In the genomic region with DNA sequence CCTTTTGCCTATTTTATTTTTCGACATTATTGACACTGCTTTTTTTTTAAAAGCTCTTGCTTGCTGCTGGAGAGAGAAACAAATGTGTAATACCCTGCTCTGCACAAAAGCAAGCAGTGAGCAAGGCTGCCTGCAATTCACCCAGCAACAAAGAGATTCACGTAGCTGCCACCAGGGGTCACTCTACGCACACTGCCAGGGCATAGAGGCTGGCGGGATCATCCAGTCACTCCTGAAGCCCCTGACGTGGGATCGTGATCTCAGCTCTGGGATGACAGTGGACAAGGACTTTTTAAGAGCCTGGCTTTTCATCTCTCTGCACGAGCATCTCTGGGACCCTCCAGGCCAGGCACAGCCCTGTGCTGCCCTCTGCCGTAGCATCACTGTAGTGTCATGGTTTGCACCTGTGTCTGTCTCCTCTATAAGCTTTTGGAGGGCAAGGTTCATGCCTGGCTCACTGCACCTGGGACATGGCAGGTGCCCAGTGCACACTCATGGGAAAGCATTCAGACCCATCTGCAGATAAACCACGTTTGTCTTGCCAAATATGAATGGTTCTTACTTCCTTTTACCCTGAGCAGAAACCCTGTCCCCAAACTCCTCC, we compare ENCODE assay signal across 8 cellular contexts. TPM values are rescaled to one million over a fixed set of nuclear protein-coding genes. Genes with fewer than 3 reads are reported as not detected.
DNase-seq lines count a peak whose midpoint lies in the region; ATAC-seq and TF ChIP-seq lines count a peak whose summit lies in the region.

No MANE protein-coding gene starts in this region.

- H3K4me3 Mint-ChIP-seq in central memory CD8-positive, alpha-beta T cell, result no peak overlapping the region

- H3K4me1 Mint-ChIP-seq in central memory CD8-positive, alpha-beta T cell, result peaks cover 11% of the 10 kb centered on the region

- H3K36me3 ChIP-seq in HEK293 (ENCODE audit: control insufficient read depth in 2 of 2, insufficient read depth in 1 of 2, low read length in 2 of 2), result no peaks in the 10 kb centered on the region

- no peaks in the 10 kb centered on the region for H3K36me3 Mint-ChIP-seq in central memory CD8-positive, alpha-beta T cell (ENCODE audit: insufficient read depth)

- peak; percentile 63 for DNase-seq in NCI-H510A treated with DMSO at 0.1 percent for 48 hours (lab: John Stamatoyannopoulos, UW)
- DNase-seq in NCI-H510A (lab: John Stamatoyannopoulos, UW), result no peak
- DNase-seq in NCI-H146 (lab: John Stamatoyannopoulos, UW), result peak; percentile 73
- DNase-seq in UCSD-AML1 (lab: John Stamatoyannopoulos, UW; ENCODE audit: unreplicated experiment), result peak; percentile 39
- peak in 1 of 2 donors; percentile 40 for DNase-seq in central memory CD8-positive, alpha-beta T cell (ENCODE audit: low spot score in 2 of 2)
- peak in 1 of 2 donors; percentile 38 for DNase-seq in left colon
- peak; percentile 22 for DNase-seq in stimulated activated CD4-positive, alpha-beta T cell treated with anti-CD3 and anti-CD28 coated beads, Interleukin-4, amount 100 ng/mL, for 1 hour

- H3K27me3 Mint-ChIP-seq in central memory CD8-positive, alpha-beta T cell, result no peaks in the 10 kb centered on the region

- TF ChIP-seq CTCF in HEK293 (tag by site-specific recombination; IDR thresholded peaks at IDR 0.05), result peak; percentile 74

- intact Hi-C loops in left colon (cut with DNase I, micrococcal nuclease), result no loop called here

- ATAC-seq in central memory CD8-positive, alpha-beta T cell (replicated peaks; ENCODE audit: extremely low read depth, poor library complexity, severe bottlenecking), result peak; percentile 36
- ATAC-seq in left colon, result peak; percentile 66

- no peak overlapping the region for H3K27ac Mint-ChIP-seq in central memory CD8-positive, alpha-beta T cell (ENCODE audit: low read depth)

- H3K9me3 Mint-ChIP-seq in central memory CD8-positive, alpha-beta T cell, result no peaks in the 10 kb centered on the region

- POLR2A ChIA-PET in HEK293 (lab: Yijun Ruan, JAX), result no interaction called here

- H3K9me3 ChIP-seq in HEK293 (ENCODE audit: control insufficient read depth, insufficient read depth, low read depth, low read length), result no peaks in the 10 kb centered on the region

- no peaks in the 10 kb centered on the region for H3K4me1 ChIP-seq in HEK293 (ENCODE audit: control insufficient read depth, insufficient read depth, low read length)

- H3K27ac ChIP-seq in HEK293 (ENCODE audit: extremely low read depth, low read depth, low read length), result no peak overlapping the region

- no peak overlapping the region for H3K4me3 ChIP-seq in HEK293 (ENCODE audit: low read depth, low read length)

- CTCF ChIA-PET in HEK293 (lab: Yijun Ruan, JAX), result interaction anchor here (0.6 to 4.2 kb wide), 47 partner anchors 9 to 1540 kb away, joined by 3 to 60 read pairs (median 3); no protein-coding TSS in a partner anchor

TF ChIP-seq in HEK293, 187 proteins besides CTCF, POLR2A, EP300 and RAD21:
- TF ChIP-seq ZNF664 (tag by site-specific recombination; IDR thresholded peaks at IDR 0.05) (no peak), ZNF654 (tag by site-specific recombination; IDR thresholded peaks at IDR 0.05; ENCODE audit: low read depth) (peak; percentile 73)

RNA-seq across cellular contexts. Expression of a gene that starts 19.8 kb away (rescaled TPM):
- total RNA-seq in left colon, result under 1 TPM in 1 of 2 donors, not detected in 1; 0.09 TPM
